1 cellular context compared by ENCODE assay signal in genomic region chr5:90558344-90559192, GRCh38.
A peak's percentile ranks its signal among the peaks of the same experiment; 100 is the strongest.
TF ChIP-seq lines count a peak whose summit lies in the region.

ADGRV1 (plus strand) TSS chr5:90558797; CDS start chr5:90558896, 99 bp downstream.

TF ChIP-seq in HepG2, 621 proteins besides CTCF, POLR2A, EP300 and RAD21 (continued from another document):
- TF ChIP-seq, protein P1, sequence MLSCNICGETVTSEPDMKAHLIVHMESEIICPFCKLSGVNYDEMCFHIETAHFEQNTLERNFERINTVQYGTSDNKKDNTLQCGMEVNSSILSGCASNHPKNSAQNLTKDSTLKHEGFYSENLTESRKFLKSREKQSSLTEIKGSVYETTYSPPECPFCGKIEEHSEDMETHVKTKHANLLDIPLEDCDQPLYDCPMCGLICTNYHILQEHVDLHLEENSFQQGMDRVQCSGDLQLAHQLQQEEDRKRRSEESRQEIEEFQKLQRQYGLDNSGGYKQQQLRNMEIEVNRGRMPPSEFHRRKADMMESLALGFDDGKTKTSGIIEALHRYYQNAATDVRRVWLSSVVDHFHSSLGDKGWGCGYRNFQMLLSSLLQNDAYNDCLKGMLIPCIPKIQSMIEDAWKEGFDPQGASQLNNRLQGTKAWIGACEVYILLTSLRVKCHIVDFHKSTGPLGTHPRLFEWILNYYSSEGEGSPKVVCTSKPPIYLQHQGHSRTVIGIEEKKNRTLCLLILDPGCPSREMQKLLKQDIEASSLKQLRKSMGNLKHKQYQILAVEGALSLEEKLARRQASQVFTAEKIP (CRISPR knock-in tag; IDR thresholded peaks at IDR 0.05; ENCODE audit: borderline replicate concordance), result no peak
- TF ChIP-seq ZNF510 (CRISPR knock-in tag; IDR thresholded peaks at IDR 0.05; ENCODE audit: low read depth), result no peak
- TF ChIP-seq, protein P2, sequence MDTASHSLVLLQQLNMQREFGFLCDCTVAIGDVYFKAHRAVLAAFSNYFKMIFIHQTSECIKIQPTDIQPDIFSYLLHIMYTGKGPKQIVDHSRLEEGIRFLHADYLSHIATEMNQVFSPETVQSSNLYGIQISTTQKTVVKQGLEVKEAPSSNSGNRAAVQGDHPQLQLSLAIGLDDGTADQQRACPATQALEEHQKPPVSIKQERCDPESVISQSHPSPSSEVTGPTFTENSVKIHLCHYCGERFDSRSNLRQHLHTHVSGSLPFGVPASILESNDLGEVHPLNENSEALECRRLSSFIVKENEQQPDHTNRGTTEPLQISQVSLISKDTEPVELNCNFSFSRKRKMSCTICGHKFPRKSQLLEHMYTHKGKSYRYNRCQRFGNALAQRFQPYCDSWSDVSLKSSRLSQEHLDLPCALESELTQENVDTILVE (CRISPR knock-in tag; IDR thresholded peaks at IDR 0.05), result no peak
- TF ChIP-seq MTA1 (CRISPR knock-in tag; IDR thresholded peaks at IDR 0.05; ENCODE audit: borderline replicate concordance), result no peak
- TF ChIP-seq NR2F1 (CRISPR knock-in tag; IDR thresholded peaks at IDR 0.05), result no peak
- TF ChIP-seq BCL6 (CRISPR knock-in tag; IDR thresholded peaks at IDR 0.05), result no peak
- TF ChIP-seq ZNF496 (CRISPR knock-in tag; IDR thresholded peaks at IDR 0.05; ENCODE audit: insufficient replicate concordance), result no peak
- TF ChIP-seq SUZ12 (IDR thresholded peaks at IDR 0.05; ENCODE audit: low read depth, low read length), result no peak
- peak; percentile 34; the same call in 1 of the 2 replicates for TF ChIP-seq KDM2A (CRISPR knock-in tag; IDR thresholded peaks at IDR 0.05; ENCODE audit: borderline replicate concordance, low read depth)
- no peak for TF ChIP-seq ZBTB21 (CRISPR knock-in tag; IDR thresholded peaks at IDR 0.05)
- TF ChIP-seq BHLHE40 (IDR thresholded peaks at IDR 0.05; ENCODE audit: low read length), result peak; percentile 73
- TF ChIP-seq EZH2 (conservative IDR thresholded peaks at IDR 0.05; ENCODE audit: low read depth, low read length), result no peak
- TF ChIP-seq TCF7 (IDR thresholded peaks at IDR 0.05; ENCODE audit: low read depth), result no peak
- TF ChIP-seq LCORL (IDR thresholded peaks at IDR 0.05), result no peak
- no peak for TF ChIP-seq LCORL (CRISPR knock-in tag; IDR thresholded peaks at IDR 0.05)
- TF ChIP-seq FOXK2 (IDR thresholded peaks at IDR 0.05), result 0 out of 2 replicates have a peak, but pooled peaks have one; percentile 38
- no peak for TF ChIP-seq ZFX (CRISPR knock-in tag; IDR thresholded peaks at IDR 0.05; ENCODE audit: low read depth)
- TF ChIP-seq KLF15 (CRISPR knock-in tag; IDR thresholded peaks at IDR 0.05; ENCODE audit: borderline replicate concordance), result no peak
- no peak for TF ChIP-seq NFRKB (IDR thresholded peaks at IDR 0.05)
- TF ChIP-seq NFIB (CRISPR knock-in tag; IDR thresholded peaks at IDR 0.05; ENCODE audit: borderline replicate concordance), result no peak
- no peak for TF ChIP-seq ZNF567 (CRISPR knock-in tag; IDR thresholded peaks at IDR 0.05; ENCODE audit: borderline replicate concordance)
- peak; percentile 42; the same call in 1 of the 2 replicates for TF ChIP-seq GABPB1 (CRISPR knock-in tag; IDR thresholded peaks at IDR 0.05)
- 0 out of 2 replicates have a peak, but pooled peaks have one; percentile 32 for TF ChIP-seq UBTF (CRISPR knock-in tag; IDR thresholded peaks at IDR 0.05)
- TF ChIP-seq, protein P3, sequence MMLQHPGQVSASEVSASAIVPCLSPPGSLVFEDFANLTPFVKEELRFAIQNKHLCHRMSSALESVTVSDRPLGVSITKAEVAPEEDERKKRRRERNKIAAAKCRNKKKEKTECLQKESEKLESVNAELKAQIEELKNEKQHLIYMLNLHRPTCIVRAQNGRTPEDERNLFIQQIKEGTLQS (CRISPR knock-in tag; IDR thresholded peaks at IDR 0.05), result no peak
- TF ChIP-seq, protein P4, sequence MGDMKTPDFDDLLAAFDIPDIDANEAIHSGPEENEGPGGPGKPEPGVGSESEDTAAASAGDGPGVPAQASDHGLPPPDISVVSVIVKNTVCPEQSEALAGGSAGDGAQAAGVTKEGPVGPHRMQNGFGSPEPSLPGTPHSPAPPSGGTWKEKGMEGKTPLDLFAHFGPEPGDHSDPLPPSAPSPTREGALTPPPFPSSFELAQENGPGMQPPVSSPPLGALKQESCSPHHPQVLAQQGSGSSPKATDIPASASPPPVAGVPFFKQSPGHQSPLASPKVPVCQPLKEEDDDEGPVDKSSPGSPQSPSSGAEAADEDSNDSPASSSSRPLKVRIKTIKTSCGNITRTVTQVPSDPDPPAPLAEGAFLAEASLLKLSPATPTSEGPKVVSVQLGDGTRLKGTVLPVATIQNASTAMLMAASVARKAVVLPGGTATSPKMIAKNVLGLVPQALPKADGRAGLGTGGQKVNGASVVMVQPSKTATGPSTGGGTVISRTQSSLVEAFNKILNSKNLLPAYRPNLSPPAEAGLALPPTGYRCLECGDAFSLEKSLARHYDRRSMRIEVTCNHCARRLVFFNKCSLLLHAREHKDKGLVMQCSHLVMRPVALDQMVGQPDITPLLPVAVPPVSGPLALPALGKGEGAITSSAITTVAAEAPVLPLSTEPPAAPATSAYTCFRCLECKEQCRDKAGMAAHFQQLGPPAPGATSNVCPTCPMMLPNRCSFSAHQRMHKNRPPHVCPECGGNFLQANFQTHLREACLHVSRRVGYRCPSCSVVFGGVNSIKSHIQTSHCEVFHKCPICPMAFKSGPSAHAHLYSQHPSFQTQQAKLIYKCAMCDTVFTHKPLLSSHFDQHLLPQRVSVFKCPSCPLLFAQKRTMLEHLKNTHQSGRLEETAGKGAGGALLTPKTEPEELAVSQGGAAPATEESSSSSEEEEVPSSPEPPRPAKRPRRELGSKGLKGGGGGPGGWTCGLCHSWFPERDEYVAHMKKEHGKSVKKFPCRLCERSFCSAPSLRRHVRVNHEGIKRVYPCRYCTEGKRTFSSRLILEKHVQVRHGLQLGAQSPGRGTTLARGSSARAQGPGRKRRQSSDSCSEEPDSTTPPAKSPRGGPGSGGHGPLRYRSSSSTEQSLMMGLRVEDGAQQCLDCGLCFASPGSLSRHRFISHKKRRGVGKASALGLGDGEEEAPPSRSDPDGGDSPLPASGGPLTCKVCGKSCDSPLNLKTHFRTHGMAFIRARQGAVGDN (CRISPR knock-in tag; IDR thresholded peaks at IDR 0.05), result peak; percentile 34; the same call in 1 of the 2 replicates
- TF ChIP-seq JUND (CRISPR knock-in tag; IDR thresholded peaks at IDR 0.05), result no peak
- TF ChIP-seq IKZF1 (IDR thresholded peaks at IDR 0.05), result no peak
- TF ChIP-seq, protein P5, sequence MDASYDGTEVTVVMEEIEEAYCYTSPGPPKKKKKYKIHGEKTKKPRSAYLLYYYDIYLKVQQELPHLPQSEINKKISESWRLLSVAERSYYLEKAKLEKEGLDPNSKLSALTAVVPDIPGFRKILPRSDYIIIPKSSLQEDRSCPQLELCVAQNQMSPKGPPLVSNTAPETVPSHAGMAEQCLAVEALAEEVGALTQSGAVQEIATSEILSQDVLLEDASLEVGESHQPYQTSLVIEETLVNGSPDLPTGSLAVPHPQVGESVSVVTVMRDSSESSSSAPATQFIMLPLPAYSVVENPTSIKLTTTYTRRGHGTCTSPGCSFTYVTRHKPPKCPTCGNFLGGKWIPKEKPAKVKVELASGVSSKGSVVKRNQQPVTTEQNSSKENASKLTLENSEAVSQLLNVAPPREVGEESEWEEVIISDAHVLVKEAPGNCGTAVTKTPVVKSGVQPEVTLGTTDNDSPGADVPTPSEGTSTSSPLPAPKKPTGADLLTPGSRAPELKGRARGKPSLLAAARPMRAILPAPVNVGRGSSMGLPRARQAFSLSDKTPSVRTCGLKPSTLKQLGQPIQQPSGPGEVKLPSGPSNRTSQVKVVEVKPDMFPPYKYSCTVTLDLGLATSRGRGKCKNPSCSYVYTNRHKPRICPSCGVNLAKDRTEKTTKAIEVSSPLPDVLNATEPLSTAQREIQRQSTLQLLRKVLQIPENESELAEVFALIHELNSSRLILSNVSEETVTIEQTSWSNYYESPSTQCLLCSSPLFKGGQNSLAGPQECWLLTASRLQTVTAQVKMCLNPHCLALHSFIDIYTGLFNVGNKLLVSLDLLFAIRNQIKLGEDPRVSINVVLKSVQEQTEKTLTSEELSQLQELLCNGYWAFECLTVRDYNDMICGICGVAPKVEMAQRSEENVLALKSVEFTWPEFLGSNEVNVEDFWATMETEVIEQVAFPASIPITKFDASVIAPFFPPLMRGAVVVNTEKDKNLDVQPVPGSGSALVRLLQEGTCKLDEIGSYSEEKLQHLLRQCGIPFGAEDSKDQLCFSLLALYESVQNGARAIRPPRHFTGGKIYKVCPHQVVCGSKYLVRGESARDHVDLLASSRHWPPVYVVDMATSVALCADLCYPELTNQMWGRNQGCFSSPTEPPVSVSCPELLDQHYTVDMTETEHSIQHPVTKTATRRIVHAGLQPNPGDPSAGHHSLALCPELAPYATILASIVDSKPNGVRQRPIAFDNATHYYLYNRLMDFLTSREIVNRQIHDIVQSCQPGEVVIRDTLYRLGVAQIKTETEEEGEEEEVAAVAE (CRISPR knock-in tag; IDR thresholded peaks at IDR 0.05; ENCODE audit: borderline replicate concordance), result no peak
- TF ChIP-seq, protein P6, sequence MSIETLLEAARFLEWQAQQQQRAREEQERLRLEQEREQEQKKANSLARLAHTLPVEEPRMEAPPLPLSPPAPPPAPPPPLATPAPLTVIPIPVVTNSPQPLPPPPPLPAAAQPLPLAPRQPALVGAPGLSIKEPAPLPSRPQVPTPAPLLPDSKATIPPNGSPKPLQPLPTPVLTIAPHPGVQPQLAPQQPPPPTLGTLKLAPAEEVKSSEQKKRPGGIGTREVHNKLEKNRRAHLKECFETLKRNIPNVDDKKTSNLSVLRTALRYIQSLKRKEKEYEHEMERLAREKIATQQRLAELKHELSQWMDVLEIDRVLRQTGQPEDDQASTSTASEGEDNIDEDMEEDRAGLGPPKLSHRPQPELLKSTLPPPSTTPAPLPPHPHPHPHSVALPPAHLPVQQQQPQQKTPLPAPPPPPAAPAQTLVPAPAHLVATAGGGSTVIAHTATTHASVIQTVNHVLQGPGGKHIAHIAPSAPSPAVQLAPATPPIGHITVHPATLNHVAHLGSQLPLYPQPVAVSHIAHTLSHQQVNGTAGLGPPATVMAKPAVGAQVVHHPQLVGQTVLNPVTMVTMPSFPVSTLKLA (IDR thresholded peaks at IDR 0.05), result no peak
- TF ChIP-seq RFXANK (CRISPR knock-in tag; IDR thresholded peaks at IDR 0.05), result no peak
- TF ChIP-seq NFKB2 (CRISPR knock-in tag; IDR thresholded peaks at IDR 0.05; ENCODE audit: borderline replicate concordance), result no peak
- TF ChIP-seq NFYB (CRISPR knock-in tag; IDR thresholded peaks at IDR 0.05), result peak; percentile 34; the same call in 1 of the 2 replicates
- no peak for TF ChIP-seq ZBTB7A (CRISPR knock-in tag; IDR thresholded peaks at IDR 0.05)
- no peak for TF ChIP-seq THAP11 (CRISPR knock-in tag; IDR thresholded peaks at IDR 0.05)
- TF ChIP-seq HBP1 (CRISPR knock-in tag; IDR thresholded peaks at IDR 0.05; ENCODE audit: low read depth), result no peak
- no peak for TF ChIP-seq CENPBD1 (CRISPR knock-in tag; IDR thresholded peaks at IDR 0.05; ENCODE audit: borderline replicate concordance, low read depth)
- no peak for TF ChIP-seq MZF1 (CRISPR knock-in tag; IDR thresholded peaks at IDR 0.05; ENCODE audit: borderline replicate concordance)
- TF ChIP-seq ZNF317 (CRISPR knock-in tag; IDR thresholded peaks at IDR 0.05), result no peak
- no peak for TF ChIP-seq ZNF24 (IDR thresholded peaks at IDR 0.05)
- TF ChIP-seq ZNF562 (CRISPR knock-in tag; IDR thresholded peaks at IDR 0.05; ENCODE audit: borderline replicate concordance), result no peak
- TF ChIP-seq SP4 (CRISPR knock-in tag; IDR thresholded peaks at IDR 0.05), result no peak
- TF ChIP-seq, protein P7, sequence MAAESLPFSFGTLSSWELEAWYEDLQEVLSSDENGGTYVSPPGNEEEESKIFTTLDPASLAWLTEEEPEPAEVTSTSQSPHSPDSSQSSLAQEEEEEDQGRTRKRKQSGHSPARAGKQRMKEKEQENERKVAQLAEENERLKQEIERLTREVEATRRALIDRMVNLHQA (CRISPR knock-in tag; IDR thresholded peaks at IDR 0.05), result no peak
- no peak for TF ChIP-seq SALL2 (CRISPR knock-in tag; IDR thresholded peaks at IDR 0.05)
- TF ChIP-seq ARNTL (CRISPR knock-in tag; IDR thresholded peaks at IDR 0.05), result no peak
- no peak for TF ChIP-seq ZNF781 (CRISPR knock-in tag; IDR thresholded peaks at IDR 0.05; ENCODE audit: borderline replicate concordance, not compliant biosample characterization)
